ENCODE assay signal across 15 cellular contexts in genomic region chr6:142761756-142762155, GRCh38.
DNase-seq lines count a peak whose midpoint lies in the region; ATAC-seq and TF ChIP-seq lines count a peak whose summit lies in the region.
"Had no signal": no experiment of that assay in that cellular context is flagged by ENCODE, and none has a peak within 500 bp of the region (broad histone marks: within the 10 kb centered on the region; RNA-seq: fewer than 3 reads in every experiment).

No MANE protein-coding gene starts in this region.

- no peak for TF ChIP-seq CTCF in left lung (IDR thresholded peaks at IDR 0.05)

- H3K27ac ChIP-seq in naive thymus-derived CD4-positive, alpha-beta T cell (ENCODE audit: low read depth, low read length): peak overlapping the region; percentile 51
- H3K27ac ChIP-seq in left lung: no peak overlapping the region
- H3K27ac ChIP-seq: right lobe of liver, transverse colon had no signal

- no peaks in the 10 kb centered on the region for H3K27me3 ChIP-seq in naive thymus-derived CD4-positive, alpha-beta T cell (ENCODE audit: control insufficient read depth in 2 of 2, insufficient read depth in 2 of 2, low read length in 2 of 2)
- H3K27me3 ChIP-seq in left lung: no peaks in the 10 kb centered on the region
- H3K27me3 ChIP-seq: dorsolateral prefrontal cortex, right lobe of liver, transverse colon had no signal

- H3K4me3 ChIP-seq in naive thymus-derived CD4-positive, alpha-beta T cell (ENCODE audit: low read length): no peak overlapping the region
- no peak overlapping the region for H3K4me3 ChIP-seq in left lung
- H3K4me3 ChIP-seq: dorsolateral prefrontal cortex, right lobe of liver, transverse colon had no signal

- peaks cover 16 to 66% (median 27%) of the 10 kb centered on the region in 3 experiments for H3K36me3 ChIP-seq in naive thymus-derived CD4-positive, alpha-beta T cell (ENCODE audit: control insufficient read depth in 2 of 3, insufficient read depth in 3 of 3, low read length in 3 of 3)
- peaks cover 0 to 45% of the 10 kb centered on the region in 2 donors for H3K36me3 ChIP-seq in left lung

- POLR2A ChIA-PET in naive thymus-derived CD4-positive, alpha-beta T cell (lab: Charles Lee): interaction anchor here (0.7 kb wide), 1 partner anchor 124 kb away, joined by 3 read pairs; no protein-coding TSS in a partner anchor

- H3K4me1 ChIP-seq in naive thymus-derived CD4-positive, alpha-beta T cell (ENCODE audit: control insufficient read depth in 2 of 2, insufficient read depth in 2 of 2, low read length in 2 of 2): peaks cover 0 to 4% of the 10 kb centered on the region in 2 donors
- H3K4me1 ChIP-seq in left lung: no peaks in the 10 kb centered on the region
- H3K4me1 ChIP-seq: right lobe of liver, transverse colon had no signal

- peaks cover 12% of the 10 kb centered on the region for H3K4me1 Mint-ChIP-seq in activated CD4-positive, alpha-beta T cell treated with anti-CD3 and anti-CD28 coated beads, Interleukin-2, amount 10 ng/mL, durations not matched to agents 24 days and 14 days
- H3K4me1 Mint-ChIP-seq in naive thymus-derived CD4-positive, alpha-beta T cell: peaks cover 5 to 69% (median 50%) of the 10 kb centered on the region in 7 donors

- no peaks in the 10 kb centered on the region for H3K27me3 Mint-ChIP-seq in activated CD4-positive, alpha-beta T cell treated with anti-CD3 and anti-CD28 coated beads, Interleukin-2, amount 10 ng/mL, durations not matched to agents 24 days and 14 days
- H3K27me3 Mint-ChIP-seq in naive thymus-derived CD4-positive, alpha-beta T cell: no peaks in the 10 kb centered on the region
- H3K27me3 Mint-ChIP-seq: natural killer cell treated with Interleukin-12 subunit alpha and Interleukin-12 subunit beta and Interleukin-15 and Interleukin-18, amount 100 ng/mL, for 72 hours had no signal

- no peaks in the 10 kb centered on the region for H3K9me3 Mint-ChIP-seq in activated CD4-positive, alpha-beta T cell treated with anti-CD3 and anti-CD28 coated beads, Interleukin-2, amount 10 ng/mL, durations not matched to agents 24 days and 14 days
- H3K9me3 Mint-ChIP-seq in naive thymus-derived CD4-positive, alpha-beta T cell: no peaks in the 10 kb centered on the region
- H3K9me3 Mint-ChIP-seq: natural killer cell treated with Interleukin-12 subunit alpha and Interleukin-12 subunit beta and Interleukin-15 and Interleukin-18, amount 100 ng/mL, for 72 hours had no signal

- DNase-seq in activated CD4-positive, alpha-beta T cell treated with anti-CD3 and anti-CD28 coated beads, Interleukin-2, amount 10 ng/mL, durations not matched to agents 24 days and 14 days: no peak
- no peak for DNase-seq in activated CD4-positive, alpha-beta T cell treated with anti-CD3 and anti-CD28 coated beads for 48 hours
- no peak for DNase-seq in naive thymus-derived CD4-positive, alpha-beta T cell
- DNase-seq in kidney glomerular epithelial cell (lab: John Stamatoyannopoulos, UW) (no peak), left lung (no peak)
- DNase-seq: 8988T, amniotic stem cell, Calu3, dorsolateral prefrontal cortex, right lobe of liver, transverse colon had no signal

- peak; percentile 82 for ATAC-seq in GM21737 (IDR thresholded peaks at IDR 0.05; ENCODE audit: unreplicated experiment)
- peak; percentile 95 for ATAC-seq in HG03442 (IDR thresholded peaks at IDR 0.05; ENCODE audit: unreplicated experiment)
- ATAC-seq in naive thymus-derived CD4-positive, alpha-beta T cell: no peak
- no peak for ATAC-seq in HG02840 (IDR thresholded peaks at IDR 0.05; ENCODE audit: low FRiP score, unreplicated experiment)
- no peak for ATAC-seq in left lung
- ATAC-seq: natural killer cell treated with Interleukin-12 subunit alpha and Interleukin-12 subunit beta and Interleukin-15 and Interleukin-18, amount 100 ng/mL, for 72 hours; right lobe of liver had no signal

- peak overlapping the region; percentile 16 for H3K27ac Mint-ChIP-seq in activated CD4-positive, alpha-beta T cell treated with anti-CD3 and anti-CD28 coated beads, Interleukin-2, amount 10 ng/mL, durations not matched to agents 24 days and 14 days
- H3K27ac Mint-ChIP-seq in naive thymus-derived CD4-positive, alpha-beta T cell: peak overlapping the region in 8 of 9 donors; percentile 63 to 87 (median 76)

- H3K36me3 Mint-ChIP-seq in activated CD4-positive, alpha-beta T cell treated with anti-CD3 and anti-CD28 coated beads, Interleukin-2, amount 10 ng/mL, durations not matched to agents 24 days and 14 days (ENCODE audit: low read depth): peaks cover 65% of the 10 kb centered on the region
- H3K36me3 Mint-ChIP-seq in naive thymus-derived CD4-positive, alpha-beta T cell: peaks cover 28 to 71% (median 48%) of the 10 kb centered on the region in 5 donors

- no peak overlapping the region for H3K4me3 Mint-ChIP-seq in activated CD4-positive, alpha-beta T cell treated with anti-CD3 and anti-CD28 coated beads, Interleukin-2, amount 10 ng/mL, durations not matched to agents 24 days and 14 days
- H3K4me3 Mint-ChIP-seq in naive thymus-derived CD4-positive, alpha-beta T cell: no peak overlapping the region
- H3K4me3 Mint-ChIP-seq: natural killer cell treated with Interleukin-12 subunit alpha and Interleukin-12 subunit beta and Interleukin-15 and Interleukin-18, amount 100 ng/mL, for 72 hours had no signal

- CTCF ChIA-PET in naive thymus-derived CD4-positive, alpha-beta T cell (lab: Charles Lee): no interaction called here

- no peaks in the 10 kb centered on the region for H3K9me3 ChIP-seq in naive thymus-derived CD4-positive, alpha-beta T cell (ENCODE audit: control insufficient read depth in 2 of 3, low read length in 3 of 3)
- no peaks in the 10 kb centered on the region for H3K9me3 ChIP-seq in left lung
- H3K9me3 ChIP-seq: right lobe of liver, transverse colon had no signal

- intact Hi-C loops in activated CD4-positive, alpha-beta T cell treated with anti-CD3 and anti-CD28 coated beads, Interleukin-2, amount 10 ng/mL, durations not matched to agents 24 days and 14 days (cut with micrococcal nuclease): no loop called here
- intact Hi-C loops in naive thymus-derived CD4-positive, alpha-beta T cell (cut with micrococcal nuclease): loop anchor here in 1 of 2 donors (2.0 kb wide), 2 partner anchors 13 to 17 kb away; no protein-coding TSS in a partner anchor
- intact Hi-C loops in left lung (cut with DNase I): no loop called here

Comparison
In these comparisons a context has a peak if more than half of its experiments do, and no peak if none do; other contexts are left out.
1. ATAC-seq: peak in GM21737 (single experiment) and HG03442 (single experiment); none in naive thymus-derived CD4-positive, alpha-beta T cell (single experiment), HG02840 (single experiment) and left lung (single experiment).